In the genomic region with DNA sequence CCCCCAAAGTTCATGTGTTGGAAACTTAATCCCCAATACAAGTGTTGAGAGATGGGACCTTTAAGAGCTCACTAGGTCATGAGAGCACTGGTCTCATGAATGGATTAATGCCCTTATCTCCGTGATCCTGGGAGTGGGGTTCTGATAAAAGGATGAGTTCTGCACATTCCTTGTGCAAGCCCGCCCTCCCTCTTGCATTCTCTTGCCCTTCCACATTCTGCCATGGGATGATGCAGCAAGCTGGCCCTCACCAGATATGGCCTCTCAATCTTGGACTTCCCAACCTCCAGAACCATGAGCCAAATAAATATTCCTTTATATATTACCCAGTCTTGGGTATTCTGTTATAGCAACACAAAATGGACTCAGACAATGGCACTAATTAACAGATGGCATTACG, we compare ENCODE assay signal across 20 cellular contexts. TPM values are rescaled to one million over a fixed set of nuclear protein-coding genes. Genes with fewer than 3 reads are reported as not detected.
DNase-seq lines count a peak whose midpoint lies in the region; ATAC-seq and TF ChIP-seq lines count a peak whose summit lies in the region.
"Had no signal": no experiment of that assay in that cellular context is flagged by ENCODE, and none has a peak within 500 bp of the region (broad histone marks: within the 10 kb centered on the region; RNA-seq: fewer than 3 reads in every experiment).

No MANE protein-coding gene starts in this region.

- H3K18ac ChIP-seq in mesendoderm (ENCODE audit: low read length) = no peak overlapping the region

- no peak overlapping the region for H3K23ac ChIP-seq in mesendoderm (ENCODE audit: low read length)

- H2BK5ac ChIP-seq in mesendoderm (ENCODE audit: low read length) = no peak overlapping the region

- H3K4me1 ChIP-seq in mesendoderm (ENCODE audit: control insufficient read depth, low read depth, low read length) = no peaks in the 10 kb centered on the region

- H3K79me1 ChIP-seq in mesendoderm (ENCODE audit: low read length) = peaks cover 7% of the 10 kb centered on the region

- H3K79me2 ChIP-seq in mesendoderm (ENCODE audit: control insufficient read depth, insufficient read depth, low read length) = peaks cover 35% of the 10 kb centered on the region

- peaks cover 2% of the 10 kb centered on the region for H3K36me3 ChIP-seq in mesendoderm (ENCODE audit: control insufficient read depth, insufficient read depth, low read length)

- no peak for DNase-seq in stimulated activated naive CD8-positive, alpha-beta T cell treated with anti-CD3 and anti-CD28 coated beads, Interleukin-15, amount 100 ng/mL, for 72 hours
- DNase-seq in amniotic epithelial cell (ENCODE audit: low read depth) (peak; percentile 56), mesendoderm (peak; percentile 60), OCI-M2 (lab: John Stamatoyannopoulos, UW; ENCODE audit: unreplicated experiment) (no peak), middle frontal gyrus (ENCODE audit: extremely low spot score, low spot score) (no peak), GM10248 (ENCODE audit: extremely low spot score) (no peak)
- DNase-seq: DMS53, GF-D8, Kasumi-1, NCI-H1417, NCI-H187, NCI-H446, NCI-H526, OCI-M1, RPMI8226, SHP77 had no signal

- no peak overlapping the region for H3K4ac ChIP-seq in mesendoderm (ENCODE audit: low read depth, low read length)

- no peak overlapping the region for H3K56ac ChIP-seq in mesendoderm (ENCODE audit: low read length)

- no peak overlapping the region for H2BK120ac ChIP-seq in mesendoderm (ENCODE audit: low read depth, low read length)

- no peak overlapping the region for H3K4me2 ChIP-seq in mesendoderm (ENCODE audit: low read length)

- no peaks in the 10 kb centered on the region for H3K27me3 Mint-ChIP-seq in stimulated activated naive CD8-positive, alpha-beta T cell treated with anti-CD3 and anti-CD28 coated beads, Interleukin-15, Interleukin-2, amounts not matched to agents 100 ng/mL and 50 ng/mL, for 24 hours
- H3K27me3 Mint-ChIP-seq in stimulated activated naive CD8-positive, alpha-beta T cell treated with anti-CD3 and anti-CD28 coated beads, Interleukin-15, amount 100 ng/mL, for 72 hours = no peaks in the 10 kb centered on the region
- H3K27me3 Mint-ChIP-seq: B cell had no signal

- no peaks in the 10 kb centered on the region for H3K9me3 Mint-ChIP-seq in stimulated activated naive CD8-positive, alpha-beta T cell treated with anti-CD3 and anti-CD28 coated beads, Interleukin-15, Interleukin-2, amounts not matched to agents 100 ng/mL and 50 ng/mL, for 24 hours
- no peaks in the 10 kb centered on the region for H3K9me3 Mint-ChIP-seq in stimulated activated naive CD8-positive, alpha-beta T cell treated with anti-CD3 and anti-CD28 coated beads, Interleukin-15, amount 100 ng/mL, for 72 hours
- H3K9me3 Mint-ChIP-seq: CD14-positive monocyte had no signal

- H3K27ac ChIP-seq in mesendoderm (ENCODE audit: low read depth, low read length) = no peak overlapping the region
- H3K27ac ChIP-seq: SK-N-MC had no signal

- CTCF ChIA-PET in GM10248 (lab: Yijun Ruan, JAX) = no interaction called here

- no peak overlapping the region for H4K8ac ChIP-seq in mesendoderm (ENCODE audit: low read depth, low read length)

- no peak overlapping the region for H3K4me3 ChIP-seq in mesendoderm (ENCODE audit: low read length)
- H3K4me3 ChIP-seq: SK-N-MC had no signal

- no peak overlapping the region for H2AK5ac ChIP-seq in mesendoderm (ENCODE audit: low read length)

- H4K5ac ChIP-seq in mesendoderm (ENCODE audit: low read length) = no peak overlapping the region

- no peak overlapping the region for H3K9ac ChIP-seq in mesendoderm (ENCODE audit: low read length)

- ATAC-seq in stimulated activated naive CD8-positive, alpha-beta T cell treated with anti-CD3 and anti-CD28 coated beads, Interleukin-15, amount 100 ng/mL, for 72 hours = no peak

- no peak overlapping the region for H2BK15ac ChIP-seq in mesendoderm (replicated peaks; ENCODE audit: low read depth)

- no peak for TF ChIP-seq CTCF in GM10248 (IDR thresholded peaks at IDR 0.05; ENCODE audit: control extremely low read depth, extremely low read depth, low read depth, missing control alignments)

- H3K36me3 Mint-ChIP-seq in stimulated activated naive CD8-positive, alpha-beta T cell treated with anti-CD3 and anti-CD28 coated beads, Interleukin-15, Interleukin-2, amounts not matched to agents 100 ng/mL and 50 ng/mL, for 24 hours (ENCODE audit: low read depth) = peaks cover 14% of the 10 kb centered on the region

- H3K27ac Mint-ChIP-seq in stimulated activated naive CD8-positive, alpha-beta T cell treated with anti-CD3 and anti-CD28 coated beads, Interleukin-15, Interleukin-2, amounts not matched to agents 100 ng/mL and 50 ng/mL, for 24 hours = peak overlapping the region; percentile 45
- H3K27ac Mint-ChIP-seq in stimulated activated naive CD8-positive, alpha-beta T cell treated with anti-CD3 and anti-CD28 coated beads, Interleukin-15, amount 100 ng/mL, for 72 hours = no peak overlapping the region
- H3K27ac Mint-ChIP-seq: B cell had no signal

- H3K4me3 Mint-ChIP-seq in stimulated activated naive CD8-positive, alpha-beta T cell treated with anti-CD3 and anti-CD28 coated beads, Interleukin-15, Interleukin-2, amounts not matched to agents 100 ng/mL and 50 ng/mL, for 24 hours = no peak overlapping the region
- no peak overlapping the region for H3K4me3 Mint-ChIP-seq in stimulated activated naive CD8-positive, alpha-beta T cell treated with anti-CD3 and anti-CD28 coated beads, Interleukin-15, amount 100 ng/mL, for 72 hours
- H3K4me3 Mint-ChIP-seq: B cell, CD14-positive monocyte had no signal

- POLR2A ChIA-PET in GM10248 (lab: Yijun Ruan, JAX) = no interaction called here

- WGBS in mesendoderm (ENCODE audit: extremely low coverage, insufficient coverage, low lambda C conversion rate) = no CpG with 5 or more reads among the region's 3 CpGs

- H3K27me3 ChIP-seq in mesendoderm (ENCODE audit: insufficient read depth, low read length, poor library complexity) = no peaks in the 10 kb centered on the region

- peaks cover 51% of the 10 kb centered on the region for H3K4me1 Mint-ChIP-seq in stimulated activated naive CD8-positive, alpha-beta T cell treated with anti-CD3 and anti-CD28 coated beads, Interleukin-15, Interleukin-2, amounts not matched to agents 100 ng/mL and 50 ng/mL, for 24 hours (ENCODE audit: low read depth)
- H3K4me1 Mint-ChIP-seq in stimulated activated naive CD8-positive, alpha-beta T cell treated with anti-CD3 and anti-CD28 coated beads, Interleukin-15, amount 100 ng/mL, for 72 hours = peaks cover 55% of the 10 kb centered on the region

RNA-seq across cellular contexts. Expression of a gene that starts 14.1 kb away (rescaled TPM):
- polyA plus RNA-seq in mesendoderm (2013, experiment 1 of 2) = 42.2 TPM
- 42.7 TPM for polyA plus RNA-seq in mesendoderm (2013, experiment 2 of 2)

Comparison
In these comparisons a context has a peak if more than half of its experiments do, and no peak if none do; other contexts are left out.
1. DNase-seq: peak in amniotic epithelial cell (single experiment) and mesendoderm (single experiment); none in stimulated activated naive CD8-positive, alpha-beta T cell treated with anti-CD3 and anti-CD28 coated beads, Interleukin-15, amount 100 ng/mL, for 72 hours (0 of 2), OCI-M2 (single experiment), middle frontal gyrus (single experiment) and GM10248 (single experiment).